1 cellular context compared by ENCODE assay signal in the genomic region with DNA sequence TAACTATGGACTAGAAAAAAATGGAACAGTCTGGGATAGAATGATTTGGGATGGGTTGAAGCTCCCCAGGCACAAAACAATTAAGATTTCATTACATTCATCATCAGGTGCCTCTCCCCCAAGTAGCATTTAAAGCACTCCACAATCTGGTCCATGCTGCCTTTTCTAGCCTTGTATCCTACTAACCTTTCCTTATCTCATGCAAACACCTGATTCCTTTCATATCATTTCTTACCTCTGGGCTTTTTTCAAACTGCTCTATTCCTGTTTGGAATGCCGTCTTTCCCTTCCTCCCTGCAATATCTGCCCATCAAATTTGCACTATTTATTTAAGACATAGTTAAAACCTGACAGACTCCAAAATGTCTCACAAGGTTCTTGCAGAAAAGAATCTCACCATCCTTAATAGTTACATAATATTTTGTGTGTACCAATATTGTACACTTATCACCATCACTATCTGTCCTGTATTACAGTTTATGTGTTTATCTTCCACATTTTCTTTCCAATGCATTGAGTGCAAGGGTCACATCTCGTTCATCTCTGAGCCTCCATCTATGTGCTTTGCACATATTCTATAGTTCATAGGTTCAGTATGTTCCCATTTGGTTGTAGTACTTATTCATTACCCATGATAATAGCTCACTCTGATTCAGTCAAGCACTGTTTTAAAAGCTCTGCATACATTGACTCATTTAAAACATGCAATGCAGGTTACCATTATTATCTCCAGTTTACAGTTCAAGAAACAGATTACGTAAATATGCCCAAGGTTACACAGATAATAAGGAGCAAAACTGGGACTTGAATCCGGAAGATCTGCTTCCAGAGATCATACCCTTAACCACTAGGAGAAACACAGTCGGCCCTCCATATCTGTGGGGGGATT.
TF ChIP-seq lines count a peak whose summit lies in the region.

No MANE protein-coding gene starts in this region.

TF ChIP-seq in HepG2, 621 proteins besides CTCF, POLR2A, EP300 and RAD21:
- TF ChIP-seq, protein P1, sequence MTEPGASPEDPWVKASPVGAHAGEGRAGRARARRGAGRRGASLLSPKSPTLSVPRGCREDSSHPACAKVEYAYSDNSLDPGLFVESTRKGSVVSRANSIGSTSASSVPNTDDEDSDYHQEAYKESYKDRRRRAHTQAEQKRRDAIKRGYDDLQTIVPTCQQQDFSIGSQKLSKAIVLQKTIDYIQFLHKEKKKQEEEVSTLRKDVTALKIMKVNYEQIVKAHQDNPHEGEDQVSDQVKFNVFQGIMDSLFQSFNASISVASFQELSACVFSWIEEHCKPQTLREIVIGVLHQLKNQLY (CRISPR knock-in tag; IDR thresholded peaks at IDR 0.05), result no peak
- TF ChIP-seq ZNF282 (IDR thresholded peaks at IDR 0.05; ENCODE audit: partially characterized antibody), result no peak
- TF ChIP-seq MEIS2 (CRISPR knock-in tag; IDR thresholded peaks at IDR 0.05), result no peak
- TF ChIP-seq ZNF558 (CRISPR knock-in tag; IDR thresholded peaks at IDR 0.05; ENCODE audit: borderline replicate concordance), result no peak
- no peak for TF ChIP-seq STAT5B (CRISPR knock-in tag; IDR thresholded peaks at IDR 0.05)
- no peak for TF ChIP-seq ZNF430 (CRISPR knock-in tag; IDR thresholded peaks at IDR 0.05)
- no peak for TF ChIP-seq NKX3-1 (CRISPR knock-in tag; IDR thresholded peaks at IDR 0.05)
- TF ChIP-seq ZMYM3 (CRISPR knock-in tag; IDR thresholded peaks at IDR 0.05), result no peak
- TF ChIP-seq ZNF652 (CRISPR knock-in tag; IDR thresholded peaks at IDR 0.05; ENCODE audit: borderline replicate concordance, low read depth), result no peak
- TF ChIP-seq ZFP37 (CRISPR knock-in tag; IDR thresholded peaks at IDR 0.05; ENCODE audit: borderline replicate concordance), result no peak
- no peak for TF ChIP-seq ZNF776 (CRISPR knock-in tag; IDR thresholded peaks at IDR 0.05)
- no peak for TF ChIP-seq TCF12 (IDR thresholded peaks at IDR 0.05)
- TF ChIP-seq TCF12 (CRISPR knock-in tag; IDR thresholded peaks at IDR 0.05), result no peak
- TF ChIP-seq RBAK (CRISPR knock-in tag; IDR thresholded peaks at IDR 0.05), result no peak
- TF ChIP-seq HMGA1 (CRISPR knock-in tag; conservative IDR thresholded peaks at IDR 0.05), result no peak
- TF ChIP-seq, protein P2, sequence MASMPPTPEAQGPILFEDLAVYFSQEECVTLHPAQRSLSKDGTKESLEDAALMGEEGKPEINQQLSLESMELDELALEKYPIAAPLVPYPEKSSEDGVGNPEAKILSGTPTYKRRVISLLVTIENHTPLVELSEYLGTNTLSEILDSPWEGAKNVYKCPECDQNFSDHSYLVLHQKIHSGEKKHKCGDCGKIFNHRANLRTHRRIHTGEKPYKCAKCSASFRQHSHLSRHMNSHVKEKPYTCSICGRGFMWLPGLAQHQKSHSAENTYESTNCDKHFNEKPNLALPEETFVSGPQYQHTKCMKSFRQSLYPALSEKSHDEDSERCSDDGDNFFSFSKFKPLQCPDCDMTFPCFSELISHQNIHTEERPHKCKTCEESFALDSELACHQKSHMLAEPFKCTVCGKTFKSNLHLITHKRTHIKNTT (CRISPR knock-in tag; IDR thresholded peaks at IDR 0.05), result no peak
- TF ChIP-seq ZNF101 (CRISPR knock-in tag; IDR thresholded peaks at IDR 0.05; ENCODE audit: borderline replicate concordance, low read depth), result no peak
- TF ChIP-seq NFYB (CRISPR knock-in tag; IDR thresholded peaks at IDR 0.05), result no peak
- TF ChIP-seq KAT7 (CRISPR knock-in tag; IDR thresholded peaks at IDR 0.05; ENCODE audit: borderline replicate concordance), result no peak
